Comparison of ENCODE assay signal across 1 cellular context in genomic region chr20:3811421-3812258, GRCh38.
A peak's percentile ranks its signal among the peaks of the same experiment; 100 is the strongest.
TF ChIP-seq lines count a peak whose summit lies in the region.

No MANE protein-coding gene starts in this region.

TF ChIP-seq in HepG2, 621 proteins besides CTCF, POLR2A, EP300 and RAD21 (continued from another document and continues in another):
- TF ChIP-seq ETS1 (CRISPR knock-in tag; IDR thresholded peaks at IDR 0.05) (peak; percentile 83; the same call in 1 of the 2 replicates), ZNF572 (CRISPR knock-in tag; IDR thresholded peaks at IDR 0.05) (peak; percentile 97), HNF4G (IDR thresholded peaks at IDR 0.05; ENCODE audit: borderline replicate concordance, low read depth, low read length) (0 out of 2 replicates have a peak, but pooled peaks have one; percentile 23), HNF4G (CRISPR knock-in tag; IDR thresholded peaks at IDR 0.05; ENCODE audit: borderline replicate concordance, low read depth) (no peak), YEATS4 (CRISPR knock-in tag; IDR thresholded peaks at IDR 0.05; ENCODE audit: borderline replicate concordance) (peak; percentile 92), ZBTB37 (CRISPR knock-in tag; IDR thresholded peaks at IDR 0.05) (no peak), EED (CRISPR knock-in tag; IDR thresholded peaks at IDR 0.05) (peak; percentile 95), FOXP4 (CRISPR knock-in tag; IDR thresholded peaks at IDR 0.05) (peak; percentile 81), JUN (CRISPR knock-in tag; IDR thresholded peaks at IDR 0.05) (peak; percentile 94), ZNF142 (CRISPR knock-in tag; IDR thresholded peaks at IDR 0.05) (peak; percentile 82; the same call in 1 of the 2 replicates), ZNF33B (CRISPR knock-in tag; IDR thresholded peaks at IDR 0.05) (peak; percentile 93), HHEX (CRISPR knock-in tag; IDR thresholded peaks at IDR 0.05) (no peak), ZHX1 (CRISPR knock-in tag; IDR thresholded peaks at IDR 0.05; ENCODE audit: low read depth) (no peak; the same call in 1 of the 2 replicates), ZSCAN22 (CRISPR knock-in tag; IDR thresholded peaks at IDR 0.05) (0 out of 2 replicates have a peak, but pooled peaks have one; percentile 64), IKZF5 (CRISPR knock-in tag; IDR thresholded peaks at IDR 0.05) (peak; percentile 95), SCMH1 (CRISPR knock-in tag; IDR thresholded peaks at IDR 0.05; ENCODE audit: borderline replicate concordance) (no peak), ZNF317 (CRISPR knock-in tag; IDR thresholded peaks at IDR 0.05) (peak; percentile 75; the same call in 1 of the 2 replicates), ZNF20 (CRISPR knock-in tag; IDR thresholded peaks at IDR 0.05) (no peak), TCF7 (IDR thresholded peaks at IDR 0.05; ENCODE audit: low read depth) (0 out of 2 replicates have a peak, but pooled peaks have one; percentile 23), CENPT (CRISPR knock-in tag; IDR thresholded peaks at IDR 0.05; ENCODE audit: low read depth) (peak; percentile 56; the same call in 1 of the 2 replicates), ELK4 (CRISPR knock-in tag; IDR thresholded peaks at IDR 0.05; ENCODE audit: borderline replicate concordance) (peak; percentile 57; the same call in 1 of the 2 replicates), ZNF569 (CRISPR knock-in tag; IDR thresholded peaks at IDR 0.05; ENCODE audit: borderline replicate concordance) (no peak), RBM22 (optimal IDR thresholded peaks at IDR 0.05; ENCODE audit: low read length) (no peak), ZNF761 (CRISPR knock-in tag; conservative IDR thresholded peaks at IDR 0.05) (peak; percentile 92), MIER3 (CRISPR knock-in tag; IDR thresholded peaks at IDR 0.05; ENCODE audit: borderline replicate concordance) (peak; percentile 96), ZMYM2 (CRISPR knock-in tag; IDR thresholded peaks at IDR 0.05) (peak; percentile 92), ZBTB34 (CRISPR knock-in tag; IDR thresholded peaks at IDR 0.05) (peak; percentile 90; the same call in 1 of the 2 replicates), ZNF24 (IDR thresholded peaks at IDR 0.05) (no peak), ZNF563 (CRISPR knock-in tag; IDR thresholded peaks at IDR 0.05) (peak; percentile 94; the same call in 1 of the 2 replicates), BRF2 (CRISPR knock-in tag; IDR thresholded peaks at IDR 0.05) (peak; percentile 74; the same call in 1 of the 2 replicates), ZNF564 (CRISPR knock-in tag; IDR thresholded peaks at IDR 0.05) (0 out of 2 replicates have a peak, but pooled peaks have one; percentile 17), MED8 (CRISPR knock-in tag; IDR thresholded peaks at IDR 0.05; ENCODE audit: insufficient replicate concordance) (no peak), ZNF430 (CRISPR knock-in tag; IDR thresholded peaks at IDR 0.05) (peak; percentile 95), ZNF501 (CRISPR knock-in tag; IDR thresholded peaks at IDR 0.05) (peak; percentile 99), ZFP82 (CRISPR knock-in tag; IDR thresholded peaks at IDR 0.05; ENCODE audit: borderline replicate concordance) (no peak), ZNF550 (CRISPR knock-in tag; IDR thresholded peaks at IDR 0.05; ENCODE audit: borderline replicate concordance) (no peak), RXRA (CRISPR knock-in tag; IDR thresholded peaks at IDR 0.05) (peak; percentile 94), HOXA9 (CRISPR knock-in tag; IDR thresholded peaks at IDR 0.05; ENCODE audit: borderline replicate concordance) (peak; percentile 93), MZF1 (CRISPR knock-in tag; IDR thresholded peaks at IDR 0.05; ENCODE audit: borderline replicate concordance) (peak; percentile 70; the same call in 1 of the 2 replicates), NCOA1 (CRISPR knock-in tag; IDR thresholded peaks at IDR 0.05) (no peak), ISX (CRISPR knock-in tag; conservative IDR thresholded peaks at IDR 0.05) (peak; percentile 90; the same call in 1 of the 2 replicates), KDM5B (CRISPR knock-in tag; IDR thresholded peaks at IDR 0.05; ENCODE audit: borderline replicate concordance) (peak; percentile 98)
